Comparison of ENCODE assay signal across 18 cellular contexts in the genomic region with DNA sequence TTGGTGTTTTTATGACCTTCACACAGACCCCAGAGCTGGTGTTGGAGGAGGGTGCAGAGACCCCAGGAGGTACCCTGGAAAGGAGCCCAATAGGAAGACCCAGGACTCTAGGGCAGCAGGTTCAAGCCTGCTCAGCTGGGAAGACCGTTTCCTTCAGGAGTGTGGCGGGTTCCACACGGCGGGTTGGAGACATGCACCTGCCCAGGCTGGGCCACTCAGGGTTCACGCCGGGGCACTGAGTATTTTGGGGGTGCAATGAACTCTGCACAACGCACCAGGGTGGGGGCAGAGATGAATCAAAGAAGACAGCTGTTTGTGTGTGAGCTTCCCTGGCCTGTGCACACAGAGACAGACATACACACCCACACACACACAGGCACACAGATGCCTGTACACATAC. TPM values are rescaled to one million over a fixed set of nuclear protein-coding genes. Genes with fewer than 3 reads are reported as not detected.
DNase-seq lines count a peak whose midpoint lies in the region; ATAC-seq and TF ChIP-seq lines count a peak whose summit lies in the region.
"Had no signal": no experiment of that assay in that cellular context is flagged by ENCODE, and none has a peak within 500 bp of the region (broad histone marks: within the 10 kb centered on the region; RNA-seq: fewer than 3 reads in every experiment).

No MANE protein-coding gene starts in this region.

- peak overlapping the region; percentile 97 for H3K14ac ChIP-seq in neuronal stem cell (ENCODE audit: low read length)

- H3K4me3 Mint-ChIP-seq in Calu3 (ENCODE audit: low read depth, unreplicated experiment) (no peak overlapping the region), endothelial cell (ENCODE audit: unreplicated experiment) (peak overlapping the region; percentile 14)
- H3K4me3 Mint-ChIP-seq: CD4-positive, alpha-beta T cell had no signal

- no peak overlapping the region for H3K23ac ChIP-seq in neuronal stem cell (ENCODE audit: low read depth, low read length, poor library complexity)

- no peaks in the 10 kb centered on the region for H3K4me1 ChIP-seq in neuronal stem cell (ENCODE audit: control insufficient read depth in 2 of 2, insufficient read depth in 1 of 2, low read depth in 1 of 2, low read length in 2 of 2)
- H3K4me1 ChIP-seq in spleen = no peaks in the 10 kb centered on the region
- no peaks in the 10 kb centered on the region for H3K4me1 ChIP-seq in gastrocnemius medialis
- H3K4me1 ChIP-seq: A549, Caco-2 had no signal

- H3K27ac ChIP-seq in neuronal stem cell (replicated peaks; ENCODE audit: low read length) (no peak overlapping the region), spleen (no peak overlapping the region), gastrocnemius medialis (no peak overlapping the region)
- H3K27ac ChIP-seq: 22Rv1, A549, C4-2B had no signal

- peaks cover 6% of the 10 kb centered on the region for H3K36me3 Mint-ChIP-seq in Calu3 (ENCODE audit: insufficient read depth, unreplicated experiment)
- H3K36me3 Mint-ChIP-seq in endothelial cell (ENCODE audit: low read depth, unreplicated experiment) = peaks cover 51% of the 10 kb centered on the region

- no peak overlapping the region for H4K91ac ChIP-seq in neuronal stem cell (ENCODE audit: low read depth, low read length, poor library complexity)

- no peak for TF ChIP-seq CTCF in Calu3 (IDR thresholded peaks at IDR 0.05; ENCODE audit: unreplicated experiment)
- TF ChIP-seq CTCF in endothelial cell (IDR thresholded peaks at IDR 0.05; ENCODE audit: unreplicated experiment) = no peak
- TF ChIP-seq CTCF in spleen (IDR thresholded peaks at IDR 0.05 in 8 of 11, conservative IDR thresholded peaks at IDR 0.05 in 3 of 11) = no peak
- TF ChIP-seq CTCF in gastrocnemius medialis (IDR thresholded peaks at IDR 0.05 in 4 of 5, conservative IDR thresholded peaks at IDR 0.05 in 1 of 5) = no peak

- no peak overlapping the region for H2AK5ac ChIP-seq in neuronal stem cell (ENCODE audit: low read depth, low read length)

- H4K8ac ChIP-seq in neuronal stem cell (ENCODE audit: low read depth, low read length) = peak overlapping the region; percentile 92

- H3K9me3 ChIP-seq in neuronal stem cell (replicated peaks in 1 of 2; ENCODE audit: control insufficient read depth in 2 of 2, insufficient read depth in 1 of 2, low read depth in 1 of 2, low read length in 2 of 2) = peaks cover 0 to 9% of the 10 kb centered on the region in 2 donors
- H3K9me3 ChIP-seq in spleen = peaks cover 0 to 4% (median 0%) of the 10 kb centered on the region in 8 donors
- H3K9me3 ChIP-seq in gastrocnemius medialis = no peaks in the 10 kb centered on the region
- H3K9me3 ChIP-seq: A549, Caco-2 had no signal

- no peak overlapping the region for H2BK12ac ChIP-seq in neuronal stem cell (ENCODE audit: low read length)

- H3K27me3 Mint-ChIP-seq in Calu3 (ENCODE audit: unreplicated experiment) (peaks cover 51% of the 10 kb centered on the region), endothelial cell (ENCODE audit: unreplicated experiment) (peaks cover 36% of the 10 kb centered on the region)

- H3K27me3 ChIP-seq in neuronal stem cell (ENCODE audit: control insufficient read depth in 3 of 3, insufficient read depth in 3 of 3, low read depth in 1 of 3, low read length in 3 of 3) = peaks cover 0 to 3% (median 0%) of the 10 kb centered on the region in 3 experiments
- H3K27me3 ChIP-seq in spleen (replicated peaks in 1 of 7) = peaks cover 0 to 19% (median 0%) of the 10 kb centered on the region in 7 donors
- H3K27me3 ChIP-seq in gastrocnemius medialis = peaks cover 8 to 11% (median 10%) of the 10 kb centered on the region in 3 donors

- no peak overlapping the region for H2BK120ac ChIP-seq in neuronal stem cell (ENCODE audit: low read depth, low read length)

- H3K18ac ChIP-seq in neuronal stem cell (ENCODE audit: low read length) = no peak overlapping the region

- BruUV-seq in Calu3 (replicated peaks; lab: Mats Ljungman, UMichigan) = no TSS peak

- TF ChIP-seq POLR2A in spleen (IDR thresholded peaks at IDR 0.05) (no peak), gastrocnemius medialis (IDR thresholded peaks at IDR 0.05) (no peak)

- intact Hi-C loops in Calu3 (cut with micrococcal nuclease; ENCODE audit: unreplicated experiment) = no loop called here
- intact Hi-C loops in spleen (cut with DNase I; ENCODE audit: low total_unique reads) = no loop called here
- intact Hi-C loops in gastrocnemius medialis (cut with DNase I; ENCODE audit: low total_unique reads) = no loop called here

- H2AFZ ChIP-seq in neuronal stem cell (ENCODE audit: low read length) = no peak overlapping the region

- CTCF ChIA-PET in Calu3 (lab: Charles Lee) = no interaction called here

- in situ Hi-C loops in gastrocnemius medialis (cut with MboI; ENCODE audit: low sequenced_read_pairs in 4 of 4) = no loop called here

- H2BK5ac ChIP-seq in neuronal stem cell (ENCODE audit: low read length) = no peak overlapping the region

- peak overlapping the region; percentile 31 for H3K27ac Mint-ChIP-seq in Calu3 (ENCODE audit: unreplicated experiment)
- no peak overlapping the region for H3K27ac Mint-ChIP-seq in endothelial cell (ENCODE audit: unreplicated experiment)
- H3K27ac Mint-ChIP-seq: CD4-positive, alpha-beta T cell; H9 had no signal

- no peak overlapping the region for H3K4ac ChIP-seq in neuronal stem cell (ENCODE audit: low read length)

- peak overlapping the region; percentile 67 for H2BK15ac ChIP-seq in neuronal stem cell (ENCODE audit: low read length)

- ATAC-seq in gastrocnemius medialis (no peak), GM21526 (IDR thresholded peaks at IDR 0.05; ENCODE audit: low FRiP score, unreplicated experiment) (no peak)
- ATAC-seq: A549 had no signal

- H3K4me3 ChIP-seq in neuronal stem cell (ENCODE audit: low read length in 2 of 2) = peak overlapping the region in 1 of 2 donors; percentile 67
- H3K4me3 ChIP-seq in spleen = no peak overlapping the region
- H3K4me3 ChIP-seq in gastrocnemius medialis = no peak overlapping the region
- H3K4me3 ChIP-seq: A549 had no signal

- WGBS in neuronal stem cell (ENCODE audit: extremely low coverage in 2 of 2, insufficient read length in 2 of 2, insufficient replicate concordance in 1 of 2), 2 donors = no CpG with 5 or more reads among the region's 7 CpGs
- 92 to 97% (median 95%) methylated on average over 7 of the region's 7 CpGs for WGBS in spleen, 5 donors

- H3K4me1 Mint-ChIP-seq in Calu3 (ENCODE audit: low read depth, unreplicated experiment) (peaks cover 15% of the 10 kb centered on the region), endothelial cell (ENCODE audit: unreplicated experiment) (no peaks in the 10 kb centered on the region)

- H3K36me3 ChIP-seq in neuronal stem cell (replicated peaks in 1 of 2; ENCODE audit: control insufficient read depth in 2 of 2, insufficient read depth in 2 of 2, low read length in 2 of 2) (peaks cover 0 to 4% of the 10 kb centered on the region in 2 donors), spleen (no peaks in the 10 kb centered on the region), gastrocnemius medialis (no peaks in the 10 kb centered on the region)

- DNase-seq in Calu3 (no peak), endothelial cell (ENCODE audit: low spot score) (no peak), neuronal stem cell (ENCODE audit: low spot score) (no peak), spleen (peak; percentile 22), gastrocnemius medialis (no peak)
- DNase-seq in effector CD4-positive, alpha-beta T cell = no peak
- DNase-seq: AML-193; Caco-2; CD4-positive, alpha-beta T cell; DMS153; DMS79; GDM1; GOT3; H9 had no signal

- no peak overlapping the region for H3K9ac ChIP-seq in neuronal stem cell (ENCODE audit: low read depth, low read length, poor library complexity)

- peaks cover 3% of the 10 kb centered on the region for H3K79me1 ChIP-seq in neuronal stem cell (ENCODE audit: low read depth, low read length)

- H3K4me2 ChIP-seq in neuronal stem cell (ENCODE audit: insufficient read depth, low read length, poor library complexity, severe bottlenecking) = no peak overlapping the region
- H3K4me2 ChIP-seq: A549 had no signal

- peaks cover 19% of the 10 kb centered on the region for H3K9me3 Mint-ChIP-seq in Calu3 (ENCODE audit: low read depth, unreplicated experiment)
- H3K9me3 Mint-ChIP-seq in endothelial cell (ENCODE audit: unreplicated experiment) = peaks cover 82% of the 10 kb centered on the region
- H3K9me3 Mint-ChIP-seq: CD4-positive, alpha-beta T cell had no signal

RNA-seq across cellular contexts. Expression of a gene that starts 52.5 kb away (rescaled TPM):
- total RNA-seq in Calu3 (2022) = 25.4 and 26.9 TPM in 2 replicates
- 44.0 TPM for total RNA-seq in endothelial cell (ENCODE audit: unreplicated experiment)
- polyA plus RNA-seq in neuronal stem cell (2013, experiment 1 of 2) = 57.0 TPM
- polyA plus RNA-seq in neuronal stem cell (2013, experiment 2 of 2) = 53.8 TPM
- total RNA-seq in spleen = 10 to 100 TPM; 12.6 to 34.2 (median 24.4) TPM
- polyA plus RNA-seq in spleen = 10 to 100 TPM; 27.0 to 62.2 (median 45.8) TPM
- total RNA-seq in gastrocnemius medialis = 100 to 1,000 TPM in 1 of 4 donors, 10 to 100 TPM in 3; 53.8 to 103 (median 69.4) TPM
